ENCODE assay signal across 8 cellular contexts in the genomic region with DNA sequence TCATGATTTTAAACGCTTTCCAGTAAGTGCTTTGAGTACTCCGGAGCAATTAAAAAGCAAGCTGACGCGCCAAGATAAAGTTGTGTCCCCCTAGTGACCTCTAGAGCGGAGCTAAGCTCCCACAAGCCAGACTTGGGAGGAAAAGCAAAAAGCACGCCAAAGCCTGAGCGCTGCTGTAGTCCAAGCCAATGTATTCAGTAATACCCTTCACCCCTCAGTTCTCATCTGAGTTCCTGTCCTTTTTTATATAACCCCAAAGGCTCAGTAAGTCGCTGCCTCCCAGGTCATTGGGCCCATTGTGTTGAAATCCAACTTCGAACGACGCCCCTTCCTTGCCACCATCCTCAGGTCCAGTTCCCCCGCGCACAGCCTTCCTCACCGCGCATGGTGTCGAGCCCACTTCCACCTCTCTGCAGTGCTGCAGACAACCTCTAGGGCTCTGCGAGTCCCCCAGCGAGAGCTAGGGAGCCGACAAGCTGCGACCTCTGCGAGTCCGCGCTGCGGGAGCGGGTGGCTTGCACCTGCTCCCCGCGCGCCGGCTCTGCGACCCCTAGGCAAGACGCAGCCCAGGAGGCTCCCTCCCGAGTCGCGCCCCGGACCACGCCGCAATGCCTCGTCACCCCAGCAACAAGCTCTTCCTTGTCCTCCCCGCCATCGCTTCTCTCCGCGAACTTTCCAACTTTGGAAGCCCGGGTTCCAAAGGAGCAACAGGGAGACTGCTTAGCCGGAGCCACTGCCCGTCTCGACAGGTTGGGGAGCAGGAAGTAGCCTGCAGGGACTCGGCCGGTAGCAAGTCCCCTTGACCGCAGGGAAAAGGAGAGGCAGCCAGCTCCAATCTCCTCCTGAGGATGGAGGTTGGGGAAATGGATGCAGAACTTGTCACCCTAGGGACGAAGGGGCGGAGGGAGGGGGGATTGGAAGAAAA. TPM values are rescaled to one million over a fixed set of nuclear protein-coding genes. Genes with fewer than 3 reads are reported as not detected.
DNase-seq lines count a peak whose midpoint lies in the region; ATAC-seq, FAIRE-seq and TF ChIP-seq lines count a peak whose summit lies in the region.

No MANE protein-coding gene starts in this region.

- H3K79me2 ChIP-seq in parathyroid adenoma, result no peaks in the 10 kb centered on the region

- H3K9me3 ChIP-seq in heart left ventricle, result no peaks in the 10 kb centered on the region
- no peaks in the 10 kb centered on the region for H3K9me3 ChIP-seq in parathyroid adenoma (ENCODE audit: control insufficient read depth, low read length)

- 1 to 3% (median 2%) methylated on average over 43 to 51 of the region's 51 CpGs for WGBS in heart left ventricle, 4 donors

- peak overlapping the region; percentile 80 for H3K4me2 ChIP-seq in parathyroid adenoma (ENCODE audit: low read length)

- H3K4me1 ChIP-seq in heart left ventricle (peaks cover 0 to 28% (median 12%) of the 10 kb centered on the region in 12 donors), parathyroid adenoma (no peaks in the 10 kb centered on the region)

- no peak overlapping the region for H3K9ac ChIP-seq in parathyroid adenoma

- H3K27me3 ChIP-seq in heart left ventricle (peaks cover 0 to 52% (median 19%) of the 10 kb centered on the region in 9 donors), parathyroid adenoma (ENCODE audit: control insufficient read depth, insufficient read depth, low read length) (no peaks in the 10 kb centered on the region)

- peak overlapping the region; percentile 63 for H2AFZ ChIP-seq in parathyroid adenoma

- no peaks in the 10 kb centered on the region for H3K9me3 Mint-ChIP-seq in activated T-helper 2 cell treated with anti-CD3 and anti-CD28 coated beads, Interferon-gamma antibody, Interleukin-2, Interleukin-4, amounts not matched to agents 10 μg/mL and 5 μg/mL and 100 μg/mL, durations not matched to agents 14 hours and 24 hours and 36 hours

- peak; percentile 61 for ATAC-seq in HG02885 (IDR thresholded peaks at IDR 0.05; ENCODE audit: poor library complexity, unreplicated experiment)
- ATAC-seq in heart left ventricle, result peak; percentile 78 to 90 (median 84)

- no peak for TF ChIP-seq POLR2A in heart left ventricle (IDR thresholded peaks at IDR 0.05)

- no peak for FAIRE-seq in GM18507 (lab: Jason Lieb, UNC)

- POLR2A ChIA-PET in AG04449 (lab: Yijun Ruan, JAX), result no interaction called here

- intact Hi-C loops in activated T-helper 2 cell treated with anti-CD3 and anti-CD28 coated beads, Interferon-gamma antibody, Interleukin-2, Interleukin-4, amounts not matched to agents 10 μg/mL and 5 μg/mL and 100 μg/mL, durations not matched to agents 14 hours and 24 hours and 36 hours (cut with micrococcal nuclease), result loop anchor here (5.0 kb wide), 2 partner anchors 477 to 492 kb away; no protein-coding TSS in a partner anchor
- intact Hi-C loops in heart left ventricle (cut with DNase I), result loop anchor here in 1 of 10 donors (10.0 kb wide), 1 partner anchor 190 kb away; no protein-coding TSS in a partner anchor

- H3K36me3 Mint-ChIP-seq in activated T-helper 2 cell treated with anti-CD3 and anti-CD28 coated beads, Interferon-gamma antibody, Interleukin-2, Interleukin-4, amounts not matched to agents 10 μg/mL and 5 μg/mL and 100 μg/mL, durations not matched to agents 14 hours and 24 hours and 36 hours (ENCODE audit: low read depth), result no peaks in the 10 kb centered on the region

- no peak overlapping the region for H3K27ac Mint-ChIP-seq in activated T-helper 2 cell treated with anti-CD3 and anti-CD28 coated beads, Interferon-gamma antibody, Interleukin-2, Interleukin-4, amounts not matched to agents 10 μg/mL and 5 μg/mL and 100 μg/mL, durations not matched to agents 14 hours and 24 hours and 36 hours

- H3K4me1 Mint-ChIP-seq in activated T-helper 2 cell treated with anti-CD3 and anti-CD28 coated beads, Interferon-gamma antibody, Interleukin-2, Interleukin-4, amounts not matched to agents 10 μg/mL and 5 μg/mL and 100 μg/mL, durations not matched to agents 14 hours and 24 hours and 36 hours (ENCODE audit: low read depth), result peaks cover 3% of the 10 kb centered on the region

- DNase-seq in AG04449 (ENCODE audit: low read depth, low spot score) (no peak), GM18507 (ENCODE audit: extremely low spot score, insufficient read length, low read depth) (peak; percentile 11), NCI-H2171 treated with DMSO at 0.1 percent for 48 hours (lab: John Stamatoyannopoulos, UW) (peak; percentile 80), heart left ventricle (peak; percentile 27 to 71 (median 41)), NAMALWA (ENCODE audit: low spot score) (no peak)
- peak; percentile 12 for DNase-seq in activated T-helper 2 cell treated with anti-CD3 and anti-CD28 coated beads, Interferon-gamma antibody, Interleukin-2, Interleukin-4, amounts not matched to agents 10 μg/mL and 5 μg/mL and 100 μg/mL, durations not matched to agents 14 hours and 24 hours and 36 hours (ENCODE audit: low spot score)

- peak overlapping the region; percentile 54 for H3K4me3 Mint-ChIP-seq in activated T-helper 2 cell treated with anti-CD3 and anti-CD28 coated beads, Interferon-gamma antibody, Interleukin-2, Interleukin-4, amounts not matched to agents 10 μg/mL and 5 μg/mL and 100 μg/mL, durations not matched to agents 14 hours and 24 hours and 36 hours (ENCODE audit: low read depth)

- peak overlapping the region; percentile 29 for H3K4me3 ChIP-seq in AG04449 (ENCODE audit: low read depth, low read length)
- peak overlapping the region; percentile 20 to 60 (median 56) for H3K4me3 ChIP-seq in heart left ventricle
- peak overlapping the region; percentile 46 for H3K4me3 ChIP-seq in parathyroid adenoma (ENCODE audit: low read depth, low read length)

- H3K27me3 Mint-ChIP-seq in activated T-helper 2 cell treated with anti-CD3 and anti-CD28 coated beads, Interferon-gamma antibody, Interleukin-2, Interleukin-4, amounts not matched to agents 10 μg/mL and 5 μg/mL and 100 μg/mL, durations not matched to agents 14 hours and 24 hours and 36 hours (ENCODE audit: low read depth), result peaks cover 58% of the 10 kb centered on the region

- H3K27ac ChIP-seq in heart left ventricle, result peak overlapping the region in 1 of 12 donors; percentile 22
- H3K27ac ChIP-seq in parathyroid adenoma, result no peak overlapping the region

- TF ChIP-seq CTCF in AG04449 (IDR thresholded peaks at IDR 0.05; ENCODE audit: insufficient read depth, low read length, missing control alignments) (peak; percentile 43), heart left ventricle (IDR thresholded peaks at IDR 0.05) (peak; percentile 14 to 61 (median 34)), parathyroid adenoma (IDR thresholded peaks at IDR 0.05) (no peak)

- CTCF ChIA-PET in AG04449 (lab: Yijun Ruan, JAX), result interaction anchor here (1.2 to 1.9 kb wide), 2 partner anchors 9 to 349 kb away, joined by 3 to 4 read pairs; no protein-coding TSS in a partner anchor

- H3K36me3 ChIP-seq in heart left ventricle (no peaks in the 10 kb centered on the region), parathyroid adenoma (ENCODE audit: control insufficient read depth, insufficient read depth, low read length) (no peaks in the 10 kb centered on the region)

RNA-seq across cellular contexts. Expression of gene SLC44A5, which starts 3.8 kb away (rescaled TPM):
- not detected in 2 replicates for total RNA-seq in activated T-helper 2 cell treated with anti-CD3 and anti-CD28 coated beads, Interferon-gamma antibody, Interleukin-2, Interleukin-4, amounts not matched to agents 10 μg/mL and 5 μg/mL and 100 μg/mL, durations not matched to agents 14 hours and 24 hours and 36 hours
- total RNA-seq in heart left ventricle, result 1 to 10 TPM in 5 of 9 donors, under 1 TPM in 3, not detected in 1; 0.31 to 7.5 (median 1.8) TPM
- 1 to 10 TPM in 1 of 2 donors, under 1 TPM in 1; 0.07 to 2.8 TPM for polyA plus RNA-seq in heart left ventricle

Comparison
In these comparisons a context has a peak if more than half of its experiments do, and no peak if none do; other contexts are left out.
1. DNase-seq: peak in GM18507 (single experiment), NCI-H2171 treated with DMSO at 0.1 percent for 48 hours (single experiment), activated T-helper 2 cell treated with anti-CD3 and anti-CD28 coated beads, Interferon-gamma antibody, Interleukin-2, Interleukin-4, amounts not matched to agents 10 μg/mL and 5 μg/mL and 100 μg/mL, durations not matched to agents 14 hours and 24 hours and 36 hours (single experiment) and heart left ventricle (5 of 5); none in AG04449 (single experiment) and NAMALWA (single experiment).
2. Peak in every context shown above with its lines, with median percentiles within 50 percentile points of each other: H3K4me3 ChIP-seq.